8 cellular contexts compared by ENCODE assay signal in the genomic region with DNA sequence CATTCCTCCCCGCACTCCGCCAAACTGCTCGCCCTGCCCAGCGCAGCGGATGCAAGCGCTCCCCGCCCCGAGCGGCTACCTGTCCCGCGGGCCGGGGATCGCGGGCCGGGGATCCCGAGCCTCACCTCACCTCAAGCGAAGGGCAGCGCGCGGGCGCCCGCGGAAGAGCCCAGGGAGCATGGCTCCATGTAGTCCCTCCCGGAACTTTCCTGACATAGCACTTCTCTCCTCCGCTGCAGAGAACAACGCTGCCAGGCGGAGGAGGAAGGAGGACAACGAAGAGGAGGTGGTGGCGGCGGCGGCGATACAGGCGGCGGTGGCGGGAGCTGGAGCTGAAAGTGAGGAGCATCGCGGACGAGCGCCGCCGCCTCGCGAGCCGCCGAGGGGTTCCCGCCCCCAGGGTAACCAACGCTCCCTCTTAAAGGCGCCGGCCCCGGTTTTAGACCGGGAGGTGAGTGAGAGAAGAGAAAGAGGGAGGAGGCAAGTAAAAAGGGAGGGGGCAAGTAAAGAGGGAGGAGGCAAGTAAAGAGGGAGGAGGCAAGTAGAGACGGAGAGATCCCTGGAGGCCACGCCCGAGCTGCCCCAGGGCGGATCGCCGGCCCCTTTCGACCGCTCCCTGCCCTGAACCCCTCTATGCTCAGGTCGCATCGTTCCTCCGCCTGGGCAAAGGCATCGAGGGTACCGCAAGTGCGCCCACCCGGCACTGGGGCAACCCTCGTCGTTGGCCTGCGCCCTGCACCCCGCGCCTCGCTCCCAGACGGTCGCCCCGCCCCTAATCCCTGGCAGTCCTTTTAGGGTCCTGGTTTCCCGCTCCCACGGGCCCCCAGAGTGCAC. TPM values are rescaled to one million over a fixed set of nuclear protein-coding genes. Genes with fewer than 3 reads are reported as not detected.
DNase-seq lines count a peak whose midpoint lies in the region; ATAC-seq and TF ChIP-seq lines count a peak whose summit lies in the region.

A gene with protein sequence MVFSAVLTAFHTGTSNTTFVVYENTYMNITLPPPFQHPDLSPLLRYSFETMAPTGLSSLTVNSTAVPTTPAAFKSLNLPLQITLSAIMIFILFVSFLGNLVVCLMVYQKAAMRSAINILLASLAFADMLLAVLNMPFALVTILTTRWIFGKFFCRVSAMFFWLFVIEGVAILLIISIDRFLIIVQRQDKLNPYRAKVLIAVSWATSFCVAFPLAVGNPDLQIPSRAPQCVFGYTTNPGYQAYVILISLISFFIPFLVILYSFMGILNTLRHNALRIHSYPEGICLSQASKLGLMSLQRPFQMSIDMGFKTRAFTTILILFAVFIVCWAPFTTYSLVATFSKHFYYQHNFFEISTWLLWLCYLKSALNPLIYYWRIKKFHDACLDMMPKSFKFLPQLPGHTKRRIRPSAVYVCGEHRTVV (minus strand): TSS at position 340 of the 834 bp plus-strand sequence. CDS start 37,746 bp downstream, outside the sequence.

- no peaks in the 10 kb centered on the region for H3K36me3 Mint-ChIP-seq in CD4-positive, CD25-positive, alpha-beta regulatory T cell

- TF ChIP-seq CTCF in epithelial cell of esophagus (IDR thresholded peaks at IDR 0.05; ENCODE audit: insufficient read depth, low read depth, low read length, missing control alignments): no peak

- peak within 1 kb of the TSS; percentile 61 to 70 for H3K9ac ChIP-seq in mucosa of rectum (ENCODE audit: low read depth in 1 of 2, low read length in 2 of 2)

- H3K27me3 ChIP-seq in CD4-positive, CD25-positive, alpha-beta regulatory T cell (ENCODE audit: control insufficient read depth, insufficient read depth, low read length): peaks cover 29% of the 10 kb centered on the region
- H3K27me3 ChIP-seq in mucosa of rectum (ENCODE audit: control insufficient read depth in 2 of 2, insufficient read depth in 2 of 2, low read length in 2 of 2): peaks cover 10 to 12% of the 10 kb centered on the region in 2 donors

- DNase-seq in CD4-positive, CD25-positive, alpha-beta regulatory T cell: peak; percentile 31 to 87 (median 48)
- peak; percentile 65 for DNase-seq in GM19240 (ENCODE audit: insufficient read length, low spot score)
- peak; percentile 67 for DNase-seq in NCI-H774 (lab: John Stamatoyannopoulos, UW)
- peak; percentile 33 for DNase-seq in activated CD8-positive, alpha-beta memory T cell treated with anti-CD3 and anti-CD28 coated beads, Interleukin-2, amount 50 U/mL, for 24 hours (ENCODE audit: extremely low read depth)
- peak; percentile 87 for DNase-seq in epithelial cell of esophagus (ENCODE audit: low read depth)
- peak; percentile 78 for DNase-seq in stimulated activated CD8-positive, alpha-beta memory T cell treated with anti-CD3 and anti-CD28 coated beads, Interleukin-4, amount 100 ng/mL, for 48 hours

- ATAC-seq in CD4-positive, CD25-positive, alpha-beta regulatory T cell (ENCODE audit: low read depth in 2 of 2): peak; percentile 64
- peak; percentile 96 for ATAC-seq in HG03439 (IDR thresholded peaks at IDR 0.05; ENCODE audit: unreplicated experiment)

- peaks cover 6 to 19% (median 11%) of the 10 kb centered on the region in 4 donors for H3K4me1 Mint-ChIP-seq in CD4-positive, CD25-positive, alpha-beta regulatory T cell

- peak within 1 kb of the TSS; percentile 62 for H3K4me3 ChIP-seq in CD4-positive, CD25-positive, alpha-beta regulatory T cell (ENCODE audit: low read depth, low read length)
- H3K4me3 ChIP-seq in epithelial cell of esophagus (ENCODE audit: low read length) (peak within 1 kb of the TSS; percentile 73), mucosa of rectum (ENCODE audit: low read length in 2 of 2) (peak within 1 kb of the TSS; percentile 77 to 85)

- no peak within 1 kb of the TSS for H3K27ac ChIP-seq in CD4-positive, CD25-positive, alpha-beta regulatory T cell (ENCODE audit: insufficient read depth, low read length, poor library complexity, severe bottlenecking)
- peak within 1 kb of the TSS; percentile 33 to 45 for H3K27ac ChIP-seq in mucosa of rectum (ENCODE audit: low read depth in 2 of 2, low read length in 2 of 2)

- H3K27ac Mint-ChIP-seq in CD4-positive, CD25-positive, alpha-beta regulatory T cell: no peak within 1 kb of the TSS

- H3K4me1 ChIP-seq in CD4-positive, CD25-positive, alpha-beta regulatory T cell (ENCODE audit: control insufficient read depth, insufficient read depth, low read length, poor library complexity, severe bottlenecking): peaks cover 18% of the 10 kb centered on the region
- peaks cover 0 to 3% of the 10 kb centered on the region in 2 donors for H3K4me1 ChIP-seq in mucosa of rectum (ENCODE audit: control insufficient read depth in 2 of 2, insufficient read depth in 2 of 2, low read length in 2 of 2)

- no peaks in the 10 kb centered on the region for H3K9me3 ChIP-seq in CD4-positive, CD25-positive, alpha-beta regulatory T cell (ENCODE audit: control insufficient read depth in 2 of 2, low read length in 2 of 2)
- no peaks in the 10 kb centered on the region for H3K9me3 ChIP-seq in mucosa of rectum (ENCODE audit: control insufficient read depth in 2 of 2, low read length in 2 of 2)

- H3K36me3 ChIP-seq in CD4-positive, CD25-positive, alpha-beta regulatory T cell (ENCODE audit: control insufficient read depth, insufficient read depth, low read length): no peaks in the 10 kb centered on the region
- no peaks in the 10 kb centered on the region for H3K36me3 ChIP-seq in mucosa of rectum (ENCODE audit: control insufficient read depth in 2 of 2, insufficient read depth in 2 of 2, low read length in 2 of 2)

- peaks cover 67% of the 10 kb centered on the region for H3K27me3 Mint-ChIP-seq in CD4-positive, CD25-positive, alpha-beta regulatory T cell

- peak within 1 kb of the TSS; percentile 72 to 92 (median 87) for H3K4me3 Mint-ChIP-seq in CD4-positive, CD25-positive, alpha-beta regulatory T cell

- peaks cover 0 to 3% (median 0%) of the 10 kb centered on the region in 7 donors for H3K9me3 Mint-ChIP-seq in CD4-positive, CD25-positive, alpha-beta regulatory T cell

RNA-seq across cellular contexts. Expression of the gene that starts here (rescaled TPM):
- 0.10 TPM for total RNA-seq in CD4-positive, CD25-positive, alpha-beta regulatory T cell
- polyA plus RNA-seq in CD4-positive, CD25-positive, alpha-beta regulatory T cell: under 1 TPM in 2 of 4 donors, not detected in 2; 0.07 to 0.11 TPM

Comparison
In these comparisons a context has a peak if more than half of its experiments do, and no peak if none do; other contexts are left out.
1. Peak in DNase-seq, ATAC-seq and H3K4me3 ChIP-seq in CD4-positive, CD25-positive, alpha-beta regulatory T cell; RNA of the gene not detected or under 1 TPM.
2. DNase-seq: peak in every context shown above with its lines; median percentile 87 in epithelial cell of esophagus; 78 in stimulated activated CD8-positive, alpha-beta memory T cell treated with anti-CD3 and anti-CD28 coated beads, Interleukin-4, amount 100 ng/mL, for 48 hours; 67 in NCI-H774; 65 in GM19240; 48 in CD4-positive, CD25-positive, alpha-beta regulatory T cell; 33 in activated CD8-positive, alpha-beta memory T cell treated with anti-CD3 and anti-CD28 coated beads, Interleukin-2, amount 50 U/mL, for 24 hours.